Comparison of ENCODE assay signal across 10 cellular contexts in genomic region chr9:87601175-87601574, GRCh38.
DNase-seq lines count a peak whose midpoint lies in the region; ATAC-seq and TF ChIP-seq lines count a peak whose summit lies in the region.
"Had no signal": no experiment of that assay in that cellular context is flagged by ENCODE, and none has a peak within 500 bp of the region (broad histone marks: within the 10 kb centered on the region; RNA-seq: fewer than 3 reads in every experiment).

No MANE protein-coding gene starts in this region.

- peaks cover 88% of the 10 kb centered on the region for H3K4me1 Mint-ChIP-seq in brain

- H3K9me3 Mint-ChIP-seq in brain = no peaks in the 10 kb centered on the region

- H3K4me3 ChIP-seq in lung = no peak overlapping the region
- H3K4me3 ChIP-seq in upper lobe of right lung = no peak overlapping the region
- no peak overlapping the region for H3K4me3 ChIP-seq in neuronal stem cell (ENCODE audit: low read length in 2 of 2)

- H3K27ac Mint-ChIP-seq in brain = peak overlapping the region; percentile 61 to 78 (median 72)

- no peak overlapping the region for H2AFZ ChIP-seq in neuronal stem cell (ENCODE audit: low read length)

- no peaks in the 10 kb centered on the region for H3K9me3 ChIP-seq in lung (ENCODE audit: control insufficient read depth in 2 of 2, insufficient read depth in 1 of 2, low read length in 1 of 2)
- no peaks in the 10 kb centered on the region for H3K9me3 ChIP-seq in upper lobe of right lung
- no peaks in the 10 kb centered on the region for H3K9me3 ChIP-seq in neuronal stem cell (replicated peaks in 1 of 2; ENCODE audit: control insufficient read depth in 2 of 2, insufficient read depth in 1 of 2, low read depth in 1 of 2, low read length in 2 of 2)

- no peak overlapping the region for H2BK12ac ChIP-seq in neuronal stem cell (ENCODE audit: low read length)

- ATAC-seq in lung (ENCODE audit: insufficient read depth, low FRiP score) (peak; percentile 73), upper lobe of right lung (peak; percentile 90), GM21786 (IDR thresholded peaks at IDR 0.05; ENCODE audit: unreplicated experiment) (no peak)

- H3K4ac ChIP-seq in neuronal stem cell (ENCODE audit: low read length) = no peak overlapping the region

- H2BK120ac ChIP-seq in neuronal stem cell (ENCODE audit: low read depth, low read length) = no peak overlapping the region

- H3K36me3 ChIP-seq in lung (ENCODE audit: control insufficient read depth in 2 of 2, insufficient read depth in 2 of 2, low read length in 2 of 2) (peaks cover 0 to 6% of the 10 kb centered on the region in 2 donors), upper lobe of right lung (peaks cover 13% of the 10 kb centered on the region), neuronal stem cell (replicated peaks in 1 of 2; ENCODE audit: control insufficient read depth in 2 of 2, insufficient read depth in 2 of 2, low read length in 2 of 2) (peaks cover 4 to 13% of the 10 kb centered on the region in 2 donors)

- 20 to 40% methylated on average over 1 of the region's 1 CpG for WGBS in lung, 2 donors
- WGBS in neuronal stem cell (ENCODE audit: extremely low coverage in 2 of 2, insufficient read length in 2 of 2, insufficient replicate concordance in 1 of 2), 2 donors = no CpG with 5 or more reads among the region's 1 CpG

- no peak overlapping the region for H3K4me2 ChIP-seq in neuronal stem cell (ENCODE audit: insufficient read depth, low read length, poor library complexity, severe bottlenecking)

- no peak overlapping the region for H3K14ac ChIP-seq in neuronal stem cell (ENCODE audit: low read length)

- intact Hi-C loops in upper lobe of right lung (cut with DNase I) = no loop called here

- DNase-seq in MV-4-11 (lab: John Stamatoyannopoulos, UW) (peak; percentile 84), lung (ENCODE audit: low spot score) (peak; percentile 66), upper lobe of right lung (peak; percentile 84), neuronal stem cell (ENCODE audit: low spot score) (no peak), SK-N-DZ (ENCODE audit: low spot score) (no peak)
- DNase-seq: DND-41; Karpas-422; NK-92 treated with Interleukin-12 subunit alpha and Interleukin-12 subunit beta, amount 100 ng/mL, for 24 hours had no signal

- peak overlapping the region in 1 of 2 donors; percentile 83 for H3K27ac ChIP-seq in lung (ENCODE audit: low read depth in 1 of 2, low read length in 1 of 2)
- H3K27ac ChIP-seq in upper lobe of right lung = peak overlapping the region; percentile 78
- no peak overlapping the region for H3K27ac ChIP-seq in neuronal stem cell (replicated peaks; ENCODE audit: low read length)

- H3K18ac ChIP-seq in neuronal stem cell (ENCODE audit: low read length) = no peak overlapping the region

- H3K27me3 ChIP-seq in lung (ENCODE audit: control insufficient read depth, insufficient read depth) = no peaks in the 10 kb centered on the region
- H3K27me3 ChIP-seq in upper lobe of right lung = no peaks in the 10 kb centered on the region
- H3K27me3 ChIP-seq in neuronal stem cell (ENCODE audit: control insufficient read depth in 3 of 3, insufficient read depth in 3 of 3, low read depth in 1 of 3, low read length in 3 of 3) = no peaks in the 10 kb centered on the region

- no peaks in the 10 kb centered on the region for H3K27me3 Mint-ChIP-seq in brain

- H3K4me1 ChIP-seq in lung (ENCODE audit: control insufficient read depth in 2 of 2, insufficient read depth in 2 of 2, low read length in 2 of 2) = peaks cover 7 to 14% of the 10 kb centered on the region in 2 donors
- peaks cover 56% of the 10 kb centered on the region for H3K4me1 ChIP-seq in upper lobe of right lung
- peaks cover 11 to 12% of the 10 kb centered on the region in 2 donors for H3K4me1 ChIP-seq in neuronal stem cell (ENCODE audit: control insufficient read depth in 2 of 2, insufficient read depth in 1 of 2, low read depth in 1 of 2, low read length in 2 of 2)

- no peak overlapping the region for H3K4me3 Mint-ChIP-seq in brain

- H3K23ac ChIP-seq in neuronal stem cell (ENCODE audit: low read depth, low read length, poor library complexity) = no peak overlapping the region

- no peak overlapping the region for H3K9ac ChIP-seq in neuronal stem cell (ENCODE audit: low read depth, low read length, poor library complexity)

- H3K79me1 ChIP-seq in neuronal stem cell (ENCODE audit: low read depth, low read length) = peaks cover 5% of the 10 kb centered on the region

- H4K91ac ChIP-seq in neuronal stem cell (ENCODE audit: low read depth, low read length, poor library complexity) = no peak overlapping the region

- H4K8ac ChIP-seq in neuronal stem cell (ENCODE audit: low read depth, low read length) = no peak overlapping the region

- no peak overlapping the region for H2AK5ac ChIP-seq in neuronal stem cell (ENCODE audit: low read depth, low read length)

- TF ChIP-seq CTCF in brain (conservative IDR thresholded peaks at IDR 0.05) (no peak), lung (IDR thresholded peaks at IDR 0.05; ENCODE audit: control extremely low read depth, extremely low read depth) (no peak), upper lobe of right lung (IDR thresholded peaks at IDR 0.05) (no peak)

- no peak overlapping the region for H2BK5ac ChIP-seq in neuronal stem cell (ENCODE audit: low read length)

- peaks cover 22% of the 10 kb centered on the region for H3K36me3 Mint-ChIP-seq in brain

- no peak overlapping the region for H2BK15ac ChIP-seq in neuronal stem cell (ENCODE audit: low read length)

Comparison
In these comparisons a context has a peak if more than half of its experiments do, and no peak if none do; other contexts are left out.
1. DNase-seq: peak in MV-4-11 (single experiment), lung (single experiment) and upper lobe of right lung (single experiment); none in neuronal stem cell (single experiment) and SK-N-DZ (single experiment).